Comparison of ENCODE assay signal across 1 cellular context in the genomic region with DNA sequence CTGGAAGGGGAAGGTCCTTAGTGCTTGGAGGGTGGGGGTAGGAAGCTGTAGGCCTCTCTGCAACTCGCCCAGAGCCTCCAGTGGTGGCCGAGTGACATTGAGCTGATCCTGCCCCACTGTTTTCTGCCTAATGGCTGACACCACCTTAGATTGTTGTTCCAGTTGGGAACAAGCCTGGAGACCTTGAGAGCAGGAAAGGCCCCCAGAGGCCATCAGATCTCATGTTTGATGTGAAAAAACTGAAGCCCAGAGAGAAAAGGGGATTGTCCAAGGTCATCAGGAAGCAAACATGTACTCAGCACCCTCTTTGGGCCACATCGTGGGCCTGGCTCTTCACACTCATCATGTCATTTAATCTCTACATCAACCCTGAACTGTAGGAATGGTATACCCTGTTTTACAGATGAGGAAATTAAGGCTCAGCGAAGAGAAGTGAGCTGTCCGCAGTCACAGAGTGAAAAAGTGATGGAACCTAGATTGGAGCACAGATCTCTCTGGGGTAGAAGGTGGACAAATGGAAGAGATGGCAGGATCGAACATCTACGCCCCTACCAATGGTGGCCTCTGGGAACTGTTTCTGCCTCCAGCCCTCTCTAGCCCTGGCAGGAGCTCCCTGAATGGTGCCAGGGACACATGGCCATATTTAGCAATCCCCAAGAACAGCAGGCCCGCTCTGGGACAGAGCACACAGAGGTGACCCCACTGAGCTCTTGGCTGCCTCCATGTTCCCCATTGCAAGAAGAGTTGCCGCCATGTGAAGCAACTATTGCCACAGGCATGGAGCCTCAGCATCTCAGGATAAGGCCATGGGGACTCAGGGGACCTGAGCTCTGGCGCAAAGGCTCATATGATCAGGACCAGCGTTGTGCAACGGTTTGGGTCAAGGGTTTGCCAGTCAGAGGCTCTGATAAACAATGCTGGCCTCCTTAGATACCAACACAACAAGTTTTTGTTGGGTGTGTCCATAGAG.
TF ChIP-seq lines count a peak whose summit lies in the region.

No MANE protein-coding gene starts in this region.

TF ChIP-seq in HepG2, 621 proteins besides CTCF, POLR2A, EP300 and RAD21 (continued from another document and continues in another):
- TF ChIP-seq ZNF614 (CRISPR knock-in tag; IDR thresholded peaks at IDR 0.05; ENCODE audit: borderline replicate concordance) (peak; percentile 51; the same call in 1 of the 2 replicates), ZNF230 (CRISPR knock-in tag; IDR thresholded peaks at IDR 0.05) (peak; percentile 80), SP5 (CRISPR knock-in tag; IDR thresholded peaks at IDR 0.05; ENCODE audit: borderline replicate concordance, low read depth) (peak; percentile 84), MEIS1 (CRISPR knock-in tag; IDR thresholded peaks at IDR 0.05; ENCODE audit: borderline replicate concordance) (peak; percentile 69; the same call in 1 of the 2 replicates), ZNF775 (CRISPR knock-in tag; IDR thresholded peaks at IDR 0.05; ENCODE audit: borderline replicate concordance) (no peak), ZNF747 (CRISPR knock-in tag; IDR thresholded peaks at IDR 0.05; ENCODE audit: borderline replicate concordance) (peak; percentile 55; the same call in 1 of the 2 replicates), ZNF12 (CRISPR knock-in tag; IDR thresholded peaks at IDR 0.05) (peak; percentile 55; the same call in 1 of the 2 replicates), MED1 (CRISPR knock-in tag; IDR thresholded peaks at IDR 0.05) (peak; percentile 100), NONO (IDR thresholded peaks at IDR 0.05) (no peak), NONO (CRISPR knock-in tag; conservative IDR thresholded peaks at IDR 0.05) (0 out of 2 replicates have a peak, but pooled peaks have one; percentile 34), ZNF430 (CRISPR knock-in tag; IDR thresholded peaks at IDR 0.05) (peak; percentile 77), SYNCRIP (IDR thresholded peaks at IDR 0.05; ENCODE audit: insufficient read depth, low read depth, low read length) (no peak), ZNF678 (CRISPR knock-in tag; IDR thresholded peaks at IDR 0.05) (0 out of 2 replicates have a peak, but pooled peaks have one; percentile 45), ZNF136 (CRISPR knock-in tag; IDR thresholded peaks at IDR 0.05; ENCODE audit: low read depth) (no peak), FOXO1 (CRISPR knock-in tag; IDR thresholded peaks at IDR 0.05) (peak; percentile 90), MIER3 (CRISPR knock-in tag; IDR thresholded peaks at IDR 0.05; ENCODE audit: borderline replicate concordance) (peak; percentile 90; the same call in 1 of the 2 replicates), ZSCAN22 (CRISPR knock-in tag; IDR thresholded peaks at IDR 0.05) (no peak), RXRB (CRISPR knock-in tag; IDR thresholded peaks at IDR 0.05; ENCODE audit: borderline replicate concordance) (peak; percentile 76), NR2F6 (IDR thresholded peaks at IDR 0.05) (peak; percentile 78), NR2F6 (CRISPR knock-in tag; IDR thresholded peaks at IDR 0.05) (peak; percentile 73), LCORL (IDR thresholded peaks at IDR 0.05) (no peak), LCORL (CRISPR knock-in tag; IDR thresholded peaks at IDR 0.05) (peak; percentile 72; the same call in 1 of the 2 replicates), MEIS2 (CRISPR knock-in tag; IDR thresholded peaks at IDR 0.05) (peak; percentile 66; the same call in 1 of the 2 replicates), ISL2 (CRISPR knock-in tag; IDR thresholded peaks at IDR 0.05) (peak; percentile 83), ERF (CRISPR knock-in tag; IDR thresholded peaks at IDR 0.05) (peak; percentile 87), ZFP90 (CRISPR knock-in tag; IDR thresholded peaks at IDR 0.05; ENCODE audit: borderline replicate concordance) (no peak), ZSCAN29 (CRISPR knock-in tag; conservative IDR thresholded peaks at IDR 0.05) (peak; percentile 78; the same call in 1 of the 2 replicates), ELF3 (CRISPR knock-in tag; IDR thresholded peaks at IDR 0.05) (peak; percentile 88), SMAD9 (CRISPR knock-in tag; IDR thresholded peaks at IDR 0.05) (peak; percentile 65; the same call in 1 of the 2 replicates), CEBPB (IDR thresholded peaks at IDR 0.05; ENCODE audit: borderline replicate concordance, low read depth, low read length) (peak; percentile 62), JUND (CRISPR knock-in tag; IDR thresholded peaks at IDR 0.05) (no peak), CHD4 (IDR thresholded peaks at IDR 0.05; ENCODE audit: borderline replicate concordance, low read length) (peak; percentile 22), ZFP1 (CRISPR knock-in tag; IDR thresholded peaks at IDR 0.05) (0 out of 2 replicates have a peak, but pooled peaks have one; percentile 79), PITX1 (CRISPR knock-in tag; IDR thresholded peaks at IDR 0.05) (peak; percentile 90), YEATS4 (CRISPR knock-in tag; IDR thresholded peaks at IDR 0.05; ENCODE audit: borderline replicate concordance) (peak; percentile 18; the same call in 1 of the 2 replicates), GATAD1 (CRISPR knock-in tag; IDR thresholded peaks at IDR 0.05) (0 out of 2 replicates have a peak, but pooled peaks have one; percentile 36)
- TF ChIP-seq, protein P1, sequence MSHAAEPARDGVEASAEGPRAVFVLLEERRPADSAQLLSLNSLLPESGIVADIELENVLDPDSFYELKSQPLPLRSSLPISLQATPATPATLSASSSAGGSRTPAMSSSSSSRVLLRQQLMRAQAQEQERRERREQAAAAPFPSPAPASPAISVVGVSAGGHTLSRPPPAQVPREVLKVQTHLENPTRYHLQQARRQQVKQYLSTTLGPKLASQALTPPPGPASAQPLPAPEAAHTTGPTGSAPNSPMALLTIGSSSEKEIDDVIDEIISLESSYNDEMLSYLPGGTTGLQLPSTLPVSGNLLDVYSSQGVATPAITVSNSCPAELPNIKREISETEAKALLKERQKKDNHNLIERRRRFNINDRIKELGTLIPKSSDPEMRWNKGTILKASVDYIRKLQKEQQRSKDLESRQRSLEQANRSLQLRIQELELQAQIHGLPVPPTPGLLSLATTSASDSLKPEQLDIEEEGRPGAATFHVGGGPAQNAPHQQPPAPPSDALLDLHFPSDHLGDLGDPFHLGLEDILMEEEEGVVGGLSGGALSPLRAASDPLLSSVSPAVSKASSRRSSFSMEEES (CRISPR knock-in tag; IDR thresholded peaks at IDR 0.05), result peak; percentile 81; the same call in 1 of the 2 replicates
- TF ChIP-seq, protein P2, sequence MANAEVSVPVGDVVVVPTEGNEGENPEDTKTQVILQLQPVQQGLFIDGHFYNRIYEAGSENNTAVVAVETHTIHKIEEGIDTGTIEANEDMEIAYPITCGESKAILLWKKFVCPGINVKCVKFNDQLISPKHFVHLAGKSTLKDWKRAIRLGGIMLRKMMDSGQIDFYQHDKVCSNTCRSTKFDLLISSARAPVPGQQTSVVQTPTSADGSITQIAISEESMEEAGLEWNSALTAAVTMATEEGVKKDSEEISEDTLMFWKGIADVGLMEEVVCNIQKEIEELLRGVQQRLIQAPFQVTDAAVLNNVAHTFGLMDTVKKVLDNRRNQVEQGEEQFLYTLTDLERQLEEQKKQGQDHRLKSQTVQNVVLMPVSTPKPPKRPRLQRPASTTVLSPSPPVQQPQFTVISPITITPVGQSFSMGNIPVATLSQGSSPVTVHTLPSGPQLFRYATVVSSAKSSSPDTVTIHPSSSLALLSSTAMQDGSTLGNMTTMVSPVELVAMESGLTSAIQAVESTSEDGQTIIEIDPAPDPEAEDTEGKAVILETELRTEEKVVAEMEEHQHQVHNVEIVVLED (CRISPR knock-in tag; IDR thresholded peaks at IDR 0.05; ENCODE audit: borderline replicate concordance), result peak; percentile 57; the same call in 1 of the 2 replicates
- TF ChIP-seq, protein P3, sequence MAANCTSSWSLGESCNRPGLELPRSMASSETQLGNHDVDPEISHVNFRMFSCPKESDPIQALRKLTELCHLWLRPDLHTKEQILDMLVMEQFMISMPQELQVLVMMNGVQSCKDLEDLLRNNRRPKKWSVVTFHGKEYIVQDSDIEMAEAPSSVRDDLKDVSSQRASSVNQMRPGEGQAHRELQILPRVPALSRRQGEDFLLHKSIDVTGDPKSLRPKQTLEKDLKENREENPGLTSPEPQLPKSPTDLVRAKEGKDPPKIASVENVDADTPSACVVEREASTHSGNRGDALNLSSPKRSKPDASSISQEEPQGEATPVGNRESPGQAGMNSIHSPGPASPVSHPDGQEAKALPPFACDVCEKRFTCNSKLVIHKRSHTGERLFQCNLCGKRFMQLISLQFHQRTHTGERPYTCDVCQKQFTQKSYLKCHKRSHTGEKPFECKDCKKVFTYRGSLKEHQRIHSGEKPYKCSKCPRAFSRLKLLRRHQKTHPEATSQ (CRISPR knock-in tag; IDR thresholded peaks at IDR 0.05; ENCODE audit: borderline replicate concordance), result no peak; the same call in 1 of the 2 replicates
- TF ChIP-seq, protein P4, sequence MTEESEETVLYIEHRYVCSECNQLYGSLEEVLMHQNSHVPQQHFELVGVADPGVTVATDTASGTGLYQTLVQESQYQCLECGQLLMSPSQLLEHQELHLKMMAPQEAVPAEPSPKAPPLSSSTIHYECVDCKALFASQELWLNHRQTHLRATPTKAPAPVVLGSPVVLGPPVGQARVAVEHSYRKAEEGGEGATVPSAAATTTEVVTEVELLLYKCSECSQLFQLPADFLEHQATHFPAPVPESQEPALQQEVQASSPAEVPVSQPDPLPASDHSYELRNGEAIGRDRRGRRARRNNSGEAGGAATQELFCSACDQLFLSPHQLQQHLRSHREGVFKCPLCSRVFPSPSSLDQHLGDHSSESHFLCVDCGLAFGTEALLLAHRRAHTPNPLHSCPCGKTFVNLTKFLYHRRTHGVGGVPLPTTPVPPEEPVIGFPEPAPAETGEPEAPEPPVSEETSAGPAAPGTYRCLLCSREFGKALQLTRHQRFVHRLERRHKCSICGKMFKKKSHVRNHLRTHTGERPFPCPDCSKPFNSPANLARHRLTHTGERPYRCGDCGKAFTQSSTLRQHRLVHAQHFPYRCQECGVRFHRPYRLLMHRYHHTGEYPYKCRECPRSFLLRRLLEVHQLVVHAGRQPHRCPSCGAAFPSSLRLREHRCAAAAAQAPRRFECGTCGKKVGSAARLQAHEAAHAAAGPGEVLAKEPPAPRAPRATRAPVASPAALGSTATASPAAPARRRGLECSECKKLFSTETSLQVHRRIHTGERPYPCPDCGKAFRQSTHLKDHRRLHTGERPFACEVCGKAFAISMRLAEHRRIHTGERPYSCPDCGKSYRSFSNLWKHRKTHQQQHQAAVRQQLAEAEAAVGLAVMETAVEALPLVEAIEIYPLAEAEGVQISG (CRISPR knock-in tag; IDR thresholded peaks at IDR 0.05), result peak; percentile 61
- TF ChIP-seq, protein P5, sequence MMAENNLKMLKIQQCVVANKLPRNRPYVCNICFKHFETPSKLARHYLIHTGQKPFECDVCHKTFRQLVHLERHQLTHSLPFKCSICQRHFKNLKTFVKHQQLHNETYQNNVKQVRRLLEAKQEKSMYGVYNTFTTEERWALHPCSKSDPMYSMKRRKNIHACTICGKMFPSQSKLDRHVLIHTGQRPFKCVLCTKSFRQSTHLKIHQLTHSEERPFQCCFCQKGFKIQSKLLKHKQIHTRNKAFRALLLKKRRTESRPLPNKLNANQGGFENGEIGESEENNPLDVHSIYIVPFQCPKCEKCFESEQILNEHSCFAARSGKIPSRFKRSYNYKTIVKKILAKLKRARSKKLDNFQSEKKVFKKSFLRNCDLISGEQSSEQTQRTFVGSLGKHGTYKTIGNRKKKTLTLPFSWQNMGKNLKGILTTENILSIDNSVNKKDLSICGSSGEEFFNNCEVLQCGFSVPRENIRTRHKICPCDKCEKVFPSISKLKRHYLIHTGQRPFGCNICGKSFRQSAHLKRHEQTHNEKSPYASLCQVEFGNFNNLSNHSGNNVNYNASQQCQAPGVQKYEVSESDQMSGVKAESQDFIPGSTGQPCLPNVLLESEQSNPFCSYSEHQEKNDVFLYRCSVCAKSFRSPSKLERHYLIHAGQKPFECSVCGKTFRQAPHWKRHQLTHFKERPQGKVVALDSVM (CRISPR knock-in tag; IDR thresholded peaks at IDR 0.05), result 0 out of 2 replicates have a peak, but pooled peaks have one; percentile 11
- TF ChIP-seq, protein P6, sequence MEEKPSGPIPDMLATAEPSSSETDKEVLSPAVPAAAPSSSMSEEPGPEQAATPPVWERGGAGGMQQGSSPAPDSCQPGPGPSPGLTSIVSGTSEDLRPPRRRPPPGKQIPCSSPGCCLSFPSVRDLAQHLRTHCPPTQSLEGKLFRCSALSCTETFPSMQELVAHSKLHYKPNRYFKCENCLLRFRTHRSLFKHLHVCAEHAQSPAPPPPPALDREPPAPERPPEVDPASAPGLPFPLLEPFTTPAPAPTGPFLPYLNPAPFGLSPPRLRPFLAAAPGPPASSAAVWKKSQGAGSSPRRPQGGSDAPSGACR (CRISPR knock-in tag; IDR thresholded peaks at IDR 0.05), result 0 out of 2 replicates have a peak, but pooled peaks have one; percentile 45
- TF ChIP-seq, protein P7, sequence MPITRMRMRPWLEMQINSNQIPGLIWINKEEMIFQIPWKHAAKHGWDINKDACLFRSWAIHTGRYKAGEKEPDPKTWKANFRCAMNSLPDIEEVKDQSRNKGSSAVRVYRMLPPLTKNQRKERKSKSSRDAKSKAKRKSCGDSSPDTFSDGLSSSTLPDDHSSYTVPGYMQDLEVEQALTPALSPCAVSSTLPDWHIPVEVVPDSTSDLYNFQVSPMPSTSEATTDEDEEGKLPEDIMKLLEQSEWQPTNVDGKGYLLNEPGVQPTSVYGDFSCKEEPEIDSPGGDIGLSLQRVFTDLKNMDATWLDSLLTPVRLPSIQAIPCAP (CRISPR knock-in tag; IDR thresholded peaks at IDR 0.05; ENCODE audit: low read depth), result no peak
- TF ChIP-seq, protein P8, sequence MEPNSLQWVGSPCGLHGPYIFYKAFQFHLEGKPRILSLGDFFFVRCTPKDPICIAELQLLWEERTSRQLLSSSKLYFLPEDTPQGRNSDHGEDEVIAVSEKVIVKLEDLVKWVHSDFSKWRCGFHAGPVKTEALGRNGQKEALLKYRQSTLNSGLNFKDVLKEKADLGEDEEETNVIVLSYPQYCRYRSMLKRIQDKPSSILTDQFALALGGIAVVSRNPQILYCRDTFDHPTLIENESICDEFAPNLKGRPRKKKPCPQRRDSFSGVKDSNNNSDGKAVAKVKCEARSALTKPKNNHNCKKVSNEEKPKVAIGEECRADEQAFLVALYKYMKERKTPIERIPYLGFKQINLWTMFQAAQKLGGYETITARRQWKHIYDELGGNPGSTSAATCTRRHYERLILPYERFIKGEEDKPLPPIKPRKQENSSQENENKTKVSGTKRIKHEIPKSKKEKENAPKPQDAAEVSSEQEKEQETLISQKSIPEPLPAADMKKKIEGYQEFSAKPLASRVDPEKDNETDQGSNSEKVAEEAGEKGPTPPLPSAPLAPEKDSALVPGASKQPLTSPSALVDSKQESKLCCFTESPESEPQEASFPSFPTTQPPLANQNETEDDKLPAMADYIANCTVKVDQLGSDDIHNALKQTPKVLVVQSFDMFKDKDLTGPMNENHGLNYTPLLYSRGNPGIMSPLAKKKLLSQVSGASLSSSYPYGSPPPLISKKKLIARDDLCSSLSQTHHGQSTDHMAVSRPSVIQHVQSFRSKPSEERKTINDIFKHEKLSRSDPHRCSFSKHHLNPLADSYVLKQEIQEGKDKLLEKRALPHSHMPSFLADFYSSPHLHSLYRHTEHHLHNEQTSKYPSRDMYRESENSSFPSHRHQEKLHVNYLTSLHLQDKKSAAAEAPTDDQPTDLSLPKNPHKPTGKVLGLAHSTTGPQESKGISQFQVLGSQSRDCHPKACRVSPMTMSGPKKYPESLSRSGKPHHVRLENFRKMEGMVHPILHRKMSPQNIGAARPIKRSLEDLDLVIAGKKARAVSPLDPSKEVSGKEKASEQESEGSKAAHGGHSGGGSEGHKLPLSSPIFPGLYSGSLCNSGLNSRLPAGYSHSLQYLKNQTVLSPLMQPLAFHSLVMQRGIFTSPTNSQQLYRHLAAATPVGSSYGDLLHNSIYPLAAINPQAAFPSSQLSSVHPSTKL (CRISPR knock-in tag; IDR thresholded peaks at IDR 0.05), result peak; percentile 88
